Comparison of ENCODE assay signal across 1 cellular context in genomic region chr18:45173799-45174519, GRCh38.
TF ChIP-seq lines count a peak whose summit lies in the region.

No MANE protein-coding gene starts in this region.

TF ChIP-seq in WTC11, 78 proteins besides CTCF, POLR2A, EP300 and RAD21 (continued from another document):
- TF ChIP-seq E2F4 (CRISPR knock-in tag; IDR thresholded peaks at IDR 0.05; ENCODE audit: borderline replicate concordance, low read depth) (no peak), E2F1 (CRISPR knock-in tag; IDR thresholded peaks at IDR 0.05) (no peak), ZNF425 (CRISPR knock-in tag; conservative IDR thresholded peaks at IDR 0.05) (no peak), CBFB (CRISPR knock-in tag; IDR thresholded peaks at IDR 0.05; ENCODE audit: low read depth) (no peak), NR1H2 (CRISPR knock-in tag; IDR thresholded peaks at IDR 0.05) (no peak), PREB (CRISPR knock-in tag; IDR thresholded peaks at IDR 0.05; ENCODE audit: borderline replicate concordance) (no peak), ESRRA (CRISPR knock-in tag; IDR thresholded peaks at IDR 0.05; ENCODE audit: borderline replicate concordance) (no peak), FOXP4 (CRISPR knock-in tag; IDR thresholded peaks at IDR 0.05) (no peak)
